18 cellular contexts compared by ENCODE assay signal in the genomic region with DNA sequence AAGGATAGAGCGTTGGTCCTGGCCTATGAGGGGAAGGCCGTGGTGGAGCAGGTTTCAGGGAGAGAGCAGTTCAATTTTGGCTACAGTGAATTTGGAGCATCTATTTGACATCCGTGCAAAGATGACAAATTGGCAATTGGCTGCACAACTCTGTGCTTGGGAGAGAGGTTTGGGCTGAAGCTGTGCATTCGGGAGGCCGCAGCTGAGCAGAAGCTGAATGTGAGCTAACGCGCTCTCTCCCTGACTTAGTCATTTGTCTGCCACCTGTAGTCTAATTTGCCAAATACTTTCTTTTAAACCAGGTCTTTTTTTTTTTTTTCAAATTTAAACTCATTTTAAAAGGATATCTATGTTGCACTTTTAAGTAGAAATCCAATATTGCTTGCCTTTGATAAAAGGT.
DNase-seq lines count a peak whose midpoint lies in the region; ATAC-seq and TF ChIP-seq lines count a peak whose summit lies in the region.
"Had no signal": no experiment of that assay in that cellular context is flagged by ENCODE, and none has a peak within 500 bp of the region (broad histone marks: within the 10 kb centered on the region; RNA-seq: fewer than 3 reads in every experiment).

No MANE protein-coding gene starts in this region.

- no peak overlapping the region for H3K4me3 ChIP-seq in right atrium auricular region
- H3K4me3 ChIP-seq: GM12878, GM23248 had no signal

- H3K36me3 ChIP-seq in right atrium auricular region, result no peaks in the 10 kb centered on the region

- H3K27ac ChIP-seq in right atrium auricular region, result no peak overlapping the region
- peak overlapping the region; percentile 47 for H3K27ac ChIP-seq in angular gyrus (ENCODE audit: low read depth, low read length)
- peak overlapping the region; percentile 6 for H3K27ac ChIP-seq in layer of hippocampus (ENCODE audit: low read depth, low read length)
- H3K27ac ChIP-seq: 22Rv1, GM23248 had no signal

- intact Hi-C loops in Right ventricle myocardium inferior (cut with DNase I), result no loop called here

- H3K9me3 ChIP-seq in right atrium auricular region, result no peaks in the 10 kb centered on the region
- H3K9me3 ChIP-seq: Caco-2 had no signal

- DNase-seq in right atrium auricular region (ENCODE audit: low spot score) (peak; percentile 23), Right ventricle myocardium inferior (ENCODE audit: missing footprints) (no peak)
- DNase-seq: Caco-2; CD8-positive, alpha-beta T cell; DMS 273 treated with DMSO at 0.1 percent for 48 hours; DMS79; EL; GDM1; GM23248; H7; HCEC 1CT had no signal

- no peak for ATAC-seq in Right ventricle myocardium inferior
- no peak for ATAC-seq in GM19328 (IDR thresholded peaks at IDR 0.05; ENCODE audit: unreplicated experiment)
- ATAC-seq in GM21528 (IDR thresholded peaks at IDR 0.05; ENCODE audit: low FRiP score, unreplicated experiment), result no peak
- no peak for ATAC-seq in HG02588 (IDR thresholded peaks at IDR 0.05; ENCODE audit: unreplicated experiment)
- ATAC-seq: CD8-positive, alpha-beta T cell; GM12878 had no signal

- H3K27me3 ChIP-seq in right atrium auricular region (no peaks in the 10 kb centered on the region), layer of hippocampus (ENCODE audit: control insufficient read depth, insufficient read depth, low read length) (no peaks in the 10 kb centered on the region)

- H3K4me1 ChIP-seq in right atrium auricular region, result no peaks in the 10 kb centered on the region
- H3K4me1 ChIP-seq: Caco-2 had no signal

- TF ChIP-seq CTCF in right atrium auricular region (IDR thresholded peaks at IDR 0.05), result no peak

Comparison
In these comparisons a context has a peak if more than half of its experiments do, and no peak if none do; other contexts are left out.
1. H3K27ac ChIP-seq: peak in angular gyrus (single experiment) and layer of hippocampus (single experiment); none in right atrium auricular region (0 of 2).